ENCODE assay signal across 12 cellular contexts in genomic region chr20:49786226-49786625, GRCh38. TPM values are rescaled to one million over a fixed set of nuclear protein-coding genes. Genes with fewer than 3 reads are reported as not detected.
A peak's percentile ranks its signal among the peaks of the same experiment; 100 is the strongest.
DNase-seq lines count a peak whose midpoint lies in the region; ATAC-seq, FAIRE-seq and TF ChIP-seq lines count a peak whose summit lies in the region.
"Had no signal": no experiment of that assay in that cellular context is flagged by ENCODE, and none has a peak within 500 bp of the region (broad histone marks: within the 10 kb centered on the region; RNA-seq: fewer than 3 reads in every experiment).

No MANE protein-coding gene starts in this region.

- peak overlapping the region; percentile 51 to 84; a peak in 3 of 6 replicates for H3K27ac ChIP-seq in A549

- no peak overlapping the region for H3K4me2 ChIP-seq in A549

- FAIRE-seq in A549 (lab: Jason Lieb, UNC), result no peak
- FAIRE-seq: urothelium cell line had no signal

- peaks cover 43% of the 10 kb centered on the region for H3K4me1 ChIP-seq in A549

- WGBS in A549 (ENCODE audit: missing lambda C conversion rate), result 90% methylated on average over 11 of the region's 11 CpGs

- no peak for TF ChIP-seq POLR2A in A549 (IDR thresholded peaks at IDR 0.05; ENCODE audit: low read length)
- no peak for TF ChIP-seq POLR2A in NB4 (IDR thresholded peaks at IDR 0.05; ENCODE audit: extremely low read depth, insufficient read length)

- no peak overlapping the region for H3K4me3 ChIP-seq in A549
- peak overlapping the region; percentile 43 for H3K4me3 ChIP-seq in NB4 (ENCODE audit: low read depth, low read length)

- ATAC-seq in A549 (no peak), GM19025 (IDR thresholded peaks at IDR 0.05; ENCODE audit: low read depth, unreplicated experiment) (peak; percentile 15), HG02798 (IDR thresholded peaks at IDR 0.05; ENCODE audit: poor library complexity, unreplicated experiment) (peak; percentile 11)

- TF ChIP-seq RAD21 in A549 (conservative IDR thresholded peaks at IDR 0.05 in 1 of 2, IDR thresholded peaks at IDR 0.05 in 1 of 2), result no peak

- no peaks in the 10 kb centered on the region for H3K9me3 ChIP-seq in A549

- DNase-seq in A549 (ENCODE audit: low read depth in 1 of 2, low spot score in 1 of 2) (no peak), NB4 (ENCODE audit: low read depth) (peak; percentile 53), H4 (ENCODE audit: low spot score) (no peak), activated T-cell treated with anti-CD3 and anti-CD28 coated beads for 4 hours (no peak), GDM1 (lab: John Stamatoyannopoulos, UW) (no peak)
- DNase-seq in activated CD4-positive, alpha-beta T cell treated with anti-CD3 and anti-CD28 coated beads for 4 hours, result no peak
- DNase-seq: anterior cingulate cortex; effector CD4-positive, alpha-beta T cell; nephron progenitor cell had no signal

- POLR2A ChIA-PET in A549 (lab: Yijun Ruan, JAX), result no interaction called here

- CTCF ChIA-PET in A549 (lab: Yijun Ruan, JAX), result interaction anchor here (0.5 to 4.0 kb wide), 11 partner anchors 10 to 353 kb away, joined by 3 to 28 read pairs (median 4); no protein-coding TSS in a partner anchor

- TF ChIP-seq CTCF in A549 (IDR thresholded peaks at IDR 0.05) (no peak), NB4 (IDR thresholded peaks at IDR 0.05; ENCODE audit: low read depth, low read length) (no peak)

- no peak for TF ChIP-seq EP300 in A549 (IDR thresholded peaks at IDR 0.05)

TF ChIP-seq in A549, 52 proteins besides CTCF, POLR2A, EP300 and RAD21:
- TF ChIP-seq CBX8 (IDR thresholded peaks at IDR 0.05) (no peak), ELK1 (IDR thresholded peaks at IDR 0.05; ENCODE audit: low read depth, low read length) (no peak), KDM5A (IDR thresholded peaks at IDR 0.05) (no peak), JUNB (IDR thresholded peaks at IDR 0.05) (no peak), BHLHE40 (IDR thresholded peaks at IDR 0.05; ENCODE audit: low read depth, low read length) (no peak), NR3C1 (IDR thresholded peaks at IDR 0.05) (no peak), ZC3H11A (IDR thresholded peaks at IDR 0.05) (no peak), ESRRA (IDR thresholded peaks at IDR 0.05; ENCODE audit: borderline replicate concordance, low read length) (no peak), PBX3 (IDR thresholded peaks at IDR 0.05) (no peak), RNF2 (IDR thresholded peaks at IDR 0.05; ENCODE audit: borderline replicate concordance, low read depth) (no peak), CEBPB (IDR thresholded peaks at IDR 0.05) (no peak), PHF8 (IDR thresholded peaks at IDR 0.05; ENCODE audit: borderline replicate concordance, low read depth) (no peak), RCOR1 (IDR thresholded peaks at IDR 0.05; ENCODE audit: low read depth, low read length) (no peak), CBX2 (IDR thresholded peaks at IDR 0.05; ENCODE audit: borderline replicate concordance, low read depth) (no peak), HOXB13 (CRISPR knock-in tag; IDR thresholded peaks at IDR 0.05; ENCODE audit: low read depth) (no peak)

RNA-seq across cellular contexts. Expression of gene SLC9A8, which starts 26.4 kb away (rescaled TPM):
- polyA plus RNA-seq in A549 (2011; rRNA removed), result 5.0 and 7.4 TPM in 2 replicates
- polyA plus RNA-seq in A549 (2012; cell fraction: cytosol; rRNA removed), result 3.1 and 4.3 TPM in 2 replicates
- polyA plus RNA-seq in A549 (2012; cell fraction: nucleus; rRNA removed), result 18.0 and 20.7 TPM in 2 replicates
- 7.9 to 9.5 TPM (median 7.9 TPM) in 3 replicates for polyA plus RNA-seq in A549 (2017; fragmentation: RNase III; extraction: RNeasy Plus Mini Kit Qiagen cat#74134 plus additional on column Dnase treatment)
- polyA minus RNA-seq in A549 (2011; rRNA and poly(A)+ RNA removed), result 10.9 and 20.7 TPM in 2 replicates
- 4.9 TPM in 2 replicates for total RNA-seq in H4 (2014; rRNA removed; shearing (Covaris generic))

Comparison
In these comparisons a context has a peak if more than half of its experiments do, and no peak if none do; other contexts are left out.
1. ATAC-seq: peak in GM19025 (single experiment) and HG02798 (single experiment); none in A549 (0 of 2).